In genomic region chr20:1835126-1835525, GRCh38 we compare ENCODE assay signal across 22 cellular contexts.
"Had no signal": no experiment of that assay in that cellular context is flagged by ENCODE, and none has a peak within 500 bp of the region (broad histone marks: within the 10 kb centered on the region; RNA-seq: fewer than 3 reads in every experiment).

No MANE protein-coding gene starts in this region.

- H3K9ac ChIP-seq: parathyroid adenoma had no signal

- H3K27me3 ChIP-seq: foreskin keratinocyte had no signal

- H2AFZ ChIP-seq: parathyroid adenoma had no signal

- H3K4me3 ChIP-seq: tibial artery had no signal

- H3K9me3 ChIP-seq: tibial artery had no signal

- H3K79me2 ChIP-seq: parathyroid adenoma had no signal

- H3K27ac ChIP-seq: brain microvascular endothelial cell, foreskin keratinocyte, parathyroid adenoma, tibial artery had no signal

- DNase-seq: activated CD4-positive, alpha-beta T cell treated with anti-CD3 and anti-CD28 coated beads, Interleukin-2, amount 10 ng/mL, durations not matched to agents 7 days and 5 days; activated CD4-positive, CD25-positive, alpha-beta regulatory T cell treated with anti-CD3 and anti-CD28 coated beads, Interleukin-2, amount 50 U/mL, for 72 hours; activated gamma-delta T cell treated with Interleukin-2 at 50 U/mL for 16 hours; activated T-cell treated with anti-CD3 and anti-CD28 coated beads, Interleukin-2, amount 50 U/mL, for 1 hour; aorta; brain microvascular endothelial cell; cerebellar nuclear complex; effector CD8-positive, alpha-beta T cell; erythroblast; foreskin keratinocyte; glutamatergic neuron; hippocampal formation; left ventricle myocardium superior; mammary epithelial cell; naive thymus-derived CD8-positive, alpha-beta T cell; right cardiac atrium; stimulated activated CD4-positive, alpha-beta T cell treated with anti-CD3 and anti-CD28 coated beads, Interleukin-12 subunit alpha, Interleukin-12 subunit beta, amount 100 ng/mL, for 4 hours; stimulated activated CD4-positive, alpha-beta T cell treated with anti-CD3 and anti-CD28 coated beads, Interleukin-4, amount 100 ng/mL, for 4 hours; stimulated activated naive CD8-positive, alpha-beta T cell treated with anti-CD3 and anti-CD28 coated beads, Interleukin-15, Interleukin-2, amounts not matched to agents 100 U/mL and 50 U/mL, for 24 hours; tibial artery had no signal

- H3K4me1 ChIP-seq: parathyroid adenoma had no signal

- H3K36me3 ChIP-seq: brain microvascular endothelial cell, tibial artery, WERI-Rb-1 had no signal
